Comparison of ENCODE assay signal across 9 cellular contexts in the genomic region with DNA sequence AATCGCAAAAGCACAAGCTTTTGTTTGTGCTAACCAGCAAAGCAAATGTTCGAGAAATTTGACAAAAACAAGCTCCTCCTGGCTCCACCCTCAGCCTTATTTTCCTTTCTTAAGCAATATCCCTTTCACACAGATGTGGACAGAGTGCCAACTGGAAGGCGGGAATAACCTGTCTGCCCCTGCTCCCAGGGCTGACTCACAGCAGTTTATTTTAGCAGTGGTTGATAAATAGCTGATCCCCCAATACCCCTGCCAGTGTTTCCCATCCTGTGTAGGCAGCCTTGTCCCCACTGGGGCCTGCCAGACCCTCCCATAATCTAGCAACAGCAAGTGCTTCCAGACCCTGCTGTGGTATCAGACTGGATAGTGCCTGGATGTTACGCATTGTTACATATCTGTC. TPM values are rescaled to one million over a fixed set of nuclear protein-coding genes. Genes with fewer than 3 reads are reported as not detected.
DNase-seq lines count a peak whose midpoint lies in the region; ATAC-seq and TF ChIP-seq lines count a peak whose summit lies in the region.
"Had no signal": no experiment of that assay in that cellular context is flagged by ENCODE, and none has a peak within 500 bp of the region (broad histone marks: within the 10 kb centered on the region; RNA-seq: fewer than 3 reads in every experiment).

No MANE protein-coding gene starts in this region.

- no peak overlapping the region for H2AFZ ChIP-seq in hepatocyte

- DNase-seq in GM04504 (ENCODE audit: low read depth) (peak; percentile 74), body of pancreas (peak; percentile 68 to 89 (median 81)), hepatocyte (ENCODE audit: low spot score) (peak; percentile 64), sigmoid colon (peak; percentile 95), NCI-H128 (lab: John Stamatoyannopoulos, UW; ENCODE audit: unreplicated experiment) (no peak), NCI-H774 (lab: John Stamatoyannopoulos, UW) (no peak), CD1c-positive myeloid dendritic cell (ENCODE audit: extremely low spot score) (no peak)
- DNase-seq in stimulated activated CD4-positive, alpha-beta T cell treated with anti-CD3 and anti-CD28 coated beads, Interleukin-4, amount 100 ng/mL, for 4 hours: no peak
- DNase-seq: DND-41 had no signal

- H3K27me3 ChIP-seq in body of pancreas (no peaks in the 10 kb centered on the region), hepatocyte (no peaks in the 10 kb centered on the region), sigmoid colon (no peaks in the 10 kb centered on the region)

- peak; percentile 89 for ATAC-seq in body of pancreas

- peak in 1 of 4 donors; percentile 34 for TF ChIP-seq EP300 in sigmoid colon (IDR thresholded peaks at IDR 0.05)

- H3K4me2 ChIP-seq in hepatocyte: peak overlapping the region; percentile 36

- H3K9me2 ChIP-seq in hepatocyte (replicated peaks; ENCODE audit: insufficient read depth): no peaks in the 10 kb centered on the region

- WGBS in body of pancreas, 2 donors: 38 to 40% methylated on average over 4 of the region's 4 CpGs
- WGBS in hepatocyte (ENCODE audit: low lambda C conversion rate, missing lambda C conversion rate): 54% methylated on average over 4 of the region's 4 CpGs
- WGBS in sigmoid colon, 2 donors: 31 to 61% methylated on average over 4 of the region's 4 CpGs

- H3K36me3 ChIP-seq in body of pancreas (replicated peaks in 1 of 2; ENCODE audit: insufficient read depth in 1 of 2, low read depth in 2 of 2) (no peaks in the 10 kb centered on the region), hepatocyte (replicated peaks; ENCODE audit: insufficient read depth, low read depth) (no peaks in the 10 kb centered on the region), sigmoid colon (peaks cover 0 to 3% (median 0%) of the 10 kb centered on the region in 4 donors)

- peaks cover 55% of the 10 kb centered on the region for H3K4me1 ChIP-seq in body of pancreas
- peaks cover 43% of the 10 kb centered on the region for H3K4me1 ChIP-seq in hepatocyte (ENCODE audit: insufficient read depth)
- H3K4me1 ChIP-seq in sigmoid colon: peaks cover 0 to 96% (median 86%) of the 10 kb centered on the region in 4 donors

- TF ChIP-seq POLR2A in body of pancreas (IDR thresholded peaks at IDR 0.05) (no peak), sigmoid colon (IDR thresholded peaks at IDR 0.05) (no peak)

- peaks cover 72% of the 10 kb centered on the region for H3K79me2 ChIP-seq in hepatocyte

- H3K9me3 ChIP-seq in body of pancreas (no peaks in the 10 kb centered on the region), hepatocyte (ENCODE audit: low read depth) (no peaks in the 10 kb centered on the region), sigmoid colon (no peaks in the 10 kb centered on the region)

- H4K20me1 ChIP-seq in hepatocyte (ENCODE audit: insufficient read depth, poor library complexity, severe bottlenecking): no peaks in the 10 kb centered on the region

- intact Hi-C loops in body of pancreas (cut with DNase I) (no loop called here), sigmoid colon (cut with DNase I) (loop anchor here (2.0 to 5.0 kb wide), 2 partner anchors 20 to 461 kb away; no protein-coding TSS in a partner anchor)

- H3K27ac ChIP-seq in body of pancreas (peak overlapping the region; percentile 35 to 60 (median 39)), hepatocyte (peak overlapping the region; percentile 73), sigmoid colon (peak overlapping the region; percentile 87 to 99 (median 94))

- H3K4me3 ChIP-seq in body of pancreas: no peak overlapping the region
- H3K4me3 ChIP-seq in hepatocyte: no peak overlapping the region
- no peak overlapping the region for H3K4me3 ChIP-seq in sigmoid colon

- TF ChIP-seq CTCF in body of pancreas (IDR thresholded peaks at IDR 0.05): no peak
- TF ChIP-seq CTCF in hepatocyte (IDR thresholded peaks at IDR 0.05; ENCODE audit: poor library complexity): no peak
- no peak for TF ChIP-seq CTCF in sigmoid colon (IDR thresholded peaks at IDR 0.05)

RNA-seq across cellular contexts. Expression of gene PARVA, which starts 53.5 kb away (rescaled TPM):
- total RNA-seq in body of pancreas: 10 to 100 TPM; 32.0 to 33.7 TPM
- total RNA-seq in hepatocyte: 34.2 and 37.4 TPM in 2 replicates
- 41.2 and 46.2 TPM in 2 replicates for polyA plus RNA-seq in hepatocyte
- total RNA-seq in sigmoid colon: 100 to 1,000 TPM; 110 to 195 (median 161) TPM
- 10 to 100 TPM; 15.7 to 27.8 (median 16.8) TPM for polyA plus RNA-seq in sigmoid colon

Comparison
In these comparisons a context has a peak if more than half of its experiments do, and no peak if none do; other contexts are left out.
1. DNase-seq: peak in GM04504 (single experiment), body of pancreas (4 of 4), hepatocyte (single experiment) and sigmoid colon (single experiment); none in stimulated activated CD4-positive, alpha-beta T cell treated with anti-CD3 and anti-CD28 coated beads, Interleukin-4, amount 100 ng/mL, for 4 hours (0 of 2), NCI-H128 (single experiment), NCI-H774 (single experiment) and CD1c-positive myeloid dendritic cell (single experiment).
2. H3K27ac ChIP-seq: peak in every context shown above with its lines; median percentile 94 in sigmoid colon; 73 in hepatocyte; 39 in body of pancreas.